ENCODE assay signal across 14 cellular contexts in the genomic region with DNA sequence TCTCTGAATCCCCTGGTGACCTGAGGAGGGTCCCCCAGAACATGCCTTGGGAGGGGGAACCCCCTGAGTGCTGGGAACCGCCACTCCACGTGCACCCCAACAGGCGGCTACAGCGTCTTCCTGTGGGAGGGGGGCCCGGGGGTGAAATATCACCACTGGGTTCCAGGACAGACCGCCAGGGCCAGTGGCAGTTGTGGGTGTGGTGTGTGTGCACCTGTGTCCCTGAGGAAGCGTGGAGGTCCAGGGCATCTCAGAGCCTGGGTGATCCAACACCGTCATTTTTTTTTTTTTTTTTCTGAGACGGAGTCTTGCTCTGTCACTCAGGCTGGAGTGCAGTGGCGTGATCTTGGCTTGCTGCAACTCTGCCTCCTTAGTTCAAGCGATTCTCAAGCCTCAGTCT. TPM values are rescaled to one million over a fixed set of nuclear protein-coding genes. Genes with fewer than 3 reads are reported as not detected.
DNase-seq lines count a peak whose midpoint lies in the region; ATAC-seq, FAIRE-seq and TF ChIP-seq lines count a peak whose summit lies in the region.
"Had no signal": no experiment of that assay in that cellular context is flagged by ENCODE, and none has a peak within 500 bp of the region (broad histone marks: within the 10 kb centered on the region; RNA-seq: fewer than 3 reads in every experiment).

No MANE protein-coding gene starts in this region.

- TF ChIP-seq EP300 in A549 (IDR thresholded peaks at IDR 0.05) = no peak

- DNase-seq in A549 (ENCODE audit: low read depth in 1 of 2, low spot score in 1 of 2) = no peak
- DNase-seq in activated T-helper 2 cell treated with anti-CD3 and anti-CD28 coated beads, Interferon-gamma antibody, Interleukin-2, Interleukin-4, amounts not matched to agents 10 μg/mL and 5 μg/mL and 100 μg/mL, durations not matched to agents 14 hours and 24 hours and 36 hours (ENCODE audit: low spot score) = no peak
- DNase-seq in natural killer cell treated with Interleukin-12 subunit alpha and Interleukin-12 subunit beta and Interleukin-15 and Interleukin-18, amount 100 ng/mL, for 72 hours (ENCODE audit: low spot score) = peak; percentile 70
- DNase-seq in nucleus accumbens (lab: John Stamatoyannopoulos, UW) = no peak
- DNase-seq: AML-193; amygdala; NCI-H2029; stimulated activated CD4-positive, alpha-beta T cell treated with anti-CD3 and anti-CD28 coated beads, Interleukin-1b, Interleukin-23, amount 100 ng/mL, for 48 hours had no signal

- WGBS in A549 (ENCODE audit: missing lambda C conversion rate) = 90% methylated on average over 11 of the region's 11 CpGs

- no peak for TF ChIP-seq POLR2A in A549 (IDR thresholded peaks at IDR 0.05; ENCODE audit: low read length)

- H3K27ac Mint-ChIP-seq in activated T-helper 2 cell treated with anti-CD3 and anti-CD28 coated beads, Interferon-gamma antibody, Interleukin-2, Interleukin-4, amounts not matched to agents 10 μg/mL and 5 μg/mL and 100 μg/mL, durations not matched to agents 14 hours and 24 hours and 36 hours = peak overlapping the region; percentile 98
- H3K27ac Mint-ChIP-seq in natural killer cell treated with Interleukin-12 subunit alpha and Interleukin-12 subunit beta and Interleukin-15 and Interleukin-18, amount 100 ng/mL, for 72 hours = peak overlapping the region; percentile 97

- intact Hi-C loops in activated T-helper 2 cell treated with anti-CD3 and anti-CD28 coated beads, Interferon-gamma antibody, Interleukin-2, Interleukin-4, amounts not matched to agents 10 μg/mL and 5 μg/mL and 100 μg/mL, durations not matched to agents 14 hours and 24 hours and 36 hours (cut with micrococcal nuclease) = loop anchor here (2.0 kb wide), 2 partner anchors 33 to 249 kb away; a partner anchor contains a TSS

- H3K4me1 Mint-ChIP-seq in activated T-helper 2 cell treated with anti-CD3 and anti-CD28 coated beads, Interferon-gamma antibody, Interleukin-2, Interleukin-4, amounts not matched to agents 10 μg/mL and 5 μg/mL and 100 μg/mL, durations not matched to agents 14 hours and 24 hours and 36 hours (ENCODE audit: low read depth) = peaks cover 20% of the 10 kb centered on the region
- H3K4me1 Mint-ChIP-seq in natural killer cell treated with Interleukin-12 subunit alpha and Interleukin-12 subunit beta and Interleukin-15 and Interleukin-18, amount 100 ng/mL, for 72 hours (ENCODE audit: low read depth in 2 of 2) = peaks cover 18 to 30% of the 10 kb centered on the region in 2 donors

- H3K4me1 ChIP-seq in A549 = peaks cover 32% of the 10 kb centered on the region

- no peak for FAIRE-seq in A549 (lab: Jason Lieb, UNC)

- peak overlapping the region; percentile 97 for H3K4me3 Mint-ChIP-seq in activated T-helper 2 cell treated with anti-CD3 and anti-CD28 coated beads, Interferon-gamma antibody, Interleukin-2, Interleukin-4, amounts not matched to agents 10 μg/mL and 5 μg/mL and 100 μg/mL, durations not matched to agents 14 hours and 24 hours and 36 hours (ENCODE audit: low read depth)
- peak overlapping the region; percentile 100 for H3K4me3 Mint-ChIP-seq in natural killer cell treated with Interleukin-12 subunit alpha and Interleukin-12 subunit beta and Interleukin-15 and Interleukin-18, amount 100 ng/mL, for 72 hours

- TF ChIP-seq RAD21 in A549 (conservative IDR thresholded peaks at IDR 0.05 in 1 of 2, IDR thresholded peaks at IDR 0.05 in 1 of 2) = no peak

- H3K9me3 ChIP-seq in A549 = no peaks in the 10 kb centered on the region
- H3K9me3 ChIP-seq: suprapubic skin had no signal

- no peak overlapping the region for H3K4me2 ChIP-seq in A549

- CTCF ChIA-PET in A549 (lab: Yijun Ruan, JAX) = interaction anchor here (0.7 to 1.1 kb wide), 2 partner anchors 21 to 313 kb away, joined by 3 to 4 read pairs; a partner anchor contains a TSS

- H3K27me3 Mint-ChIP-seq in activated T-helper 2 cell treated with anti-CD3 and anti-CD28 coated beads, Interferon-gamma antibody, Interleukin-2, Interleukin-4, amounts not matched to agents 10 μg/mL and 5 μg/mL and 100 μg/mL, durations not matched to agents 14 hours and 24 hours and 36 hours (ENCODE audit: low read depth) = no peaks in the 10 kb centered on the region
- no peaks in the 10 kb centered on the region for H3K27me3 Mint-ChIP-seq in natural killer cell treated with Interleukin-12 subunit alpha and Interleukin-12 subunit beta and Interleukin-15 and Interleukin-18, amount 100 ng/mL, for 72 hours

- no peaks in the 10 kb centered on the region for H3K9me3 Mint-ChIP-seq in activated T-helper 2 cell treated with anti-CD3 and anti-CD28 coated beads, Interferon-gamma antibody, Interleukin-2, Interleukin-4, amounts not matched to agents 10 μg/mL and 5 μg/mL and 100 μg/mL, durations not matched to agents 14 hours and 24 hours and 36 hours
- H3K9me3 Mint-ChIP-seq in natural killer cell treated with Interleukin-12 subunit alpha and Interleukin-12 subunit beta and Interleukin-15 and Interleukin-18, amount 100 ng/mL, for 72 hours = no peaks in the 10 kb centered on the region

- peaks cover 50% of the 10 kb centered on the region for H3K36me3 Mint-ChIP-seq in activated T-helper 2 cell treated with anti-CD3 and anti-CD28 coated beads, Interferon-gamma antibody, Interleukin-2, Interleukin-4, amounts not matched to agents 10 μg/mL and 5 μg/mL and 100 μg/mL, durations not matched to agents 14 hours and 24 hours and 36 hours (ENCODE audit: low read depth)
- peaks cover 8% of the 10 kb centered on the region for H3K36me3 Mint-ChIP-seq in natural killer cell treated with Interleukin-12 subunit alpha and Interleukin-12 subunit beta and Interleukin-15 and Interleukin-18, amount 100 ng/mL, for 72 hours

- H3K4me3 ChIP-seq in A549 (no peak overlapping the region), GM12875 (ENCODE audit: low read depth, low read length) (peak overlapping the region; percentile 39)

- ATAC-seq in A549 = no peak
- ATAC-seq in natural killer cell treated with Interleukin-12 subunit alpha and Interleukin-12 subunit beta and Interleukin-15 and Interleukin-18, amount 100 ng/mL, for 72 hours = no peak
- no peak for ATAC-seq in HG02981 (IDR thresholded peaks at IDR 0.05; ENCODE audit: unreplicated experiment)
- ATAC-seq in HG03378 (IDR thresholded peaks at IDR 0.05; ENCODE audit: unreplicated experiment) = no peak
- no peak for ATAC-seq in HG03135 (IDR thresholded peaks at IDR 0.05; ENCODE audit: unreplicated experiment)

- peak overlapping the region; percentile 86 to 94; a peak in 4 of 6 replicates for H3K27ac ChIP-seq in A549
- H3K27ac ChIP-seq: epithelial cell of prostate, suprapubic skin had no signal

- TF ChIP-seq CTCF in A549 (IDR thresholded peaks at IDR 0.05) (no peak), GM12875 (IDR thresholded peaks at IDR 0.05; ENCODE audit: borderline replicate concordance, insufficient read depth, low read depth, low read length) (no peak)

- POLR2A ChIA-PET in A549 (lab: Yijun Ruan, JAX) = no interaction called here

TF ChIP-seq in A549, 52 proteins besides CTCF, POLR2A, EP300 and RAD21 (continues in another document):
- no peak for TF ChIP-seq RARB (CRISPR knock-in tag; IDR thresholded peaks at IDR 0.05)
- no peak for TF ChIP-seq ZNF302 (CRISPR knock-in tag; IDR thresholded peaks at IDR 0.05)
- TF ChIP-seq SREBF2 (IDR thresholded peaks at IDR 0.05) = no peak
- no peak for TF ChIP-seq EHF (CRISPR knock-in tag; IDR thresholded peaks at IDR 0.05)
- no peak for TF ChIP-seq POLR2AphosphoS2 (conservative IDR thresholded peaks at IDR 0.05; ENCODE audit: low read length)
- TF ChIP-seq MYC (IDR thresholded peaks at IDR 0.05; ENCODE audit: borderline replicate concordance, low read length) = no peak

RNA-seq across cellular contexts. Expression of a gene that starts 4.2 kb away (rescaled TPM):
- 16.9 and 19.8 TPM in 2 replicates for polyA plus RNA-seq in A549 (2011; rRNA removed)
- polyA plus RNA-seq in A549 (2012; cell fraction: cytosol; rRNA removed) = 17.8 and 21.7 TPM in 2 replicates
- 86.3 and 101 TPM in 2 replicates for polyA plus RNA-seq in A549 (2012; cell fraction: nucleus; rRNA removed)
- polyA plus RNA-seq in A549 (2017; fragmentation: RNase III; extraction: RNeasy Plus Mini Kit Qiagen cat#74134 plus additional on column Dnase treatment) = 32.8 to 34.1 TPM (median 33.1 TPM) in 3 replicates
- 20.7 and 24.9 TPM in 2 replicates for polyA minus RNA-seq in A549 (2011; rRNA and poly(A)+ RNA removed)
- total RNA-seq in activated T-helper 2 cell treated with anti-CD3 and anti-CD28 coated beads, Interferon-gamma antibody, Interleukin-2, Interleukin-4, amounts not matched to agents 10 μg/mL and 5 μg/mL and 100 μg/mL, durations not matched to agents 14 hours and 24 hours and 36 hours = 177 and 183 TPM in 2 replicates
- total RNA-seq in natural killer cell treated with Interleukin-12 subunit alpha and Interleukin-12 subunit beta and Interleukin-15 and Interleukin-18, amount 100 ng/mL, for 72 hours = 100 to 1,000 TPM; 348 to 798 TPM

RNA-seq across cellular contexts. Expression of a gene that starts 33.6 kb away (rescaled TPM):
- polyA plus RNA-seq in A549 (2011; rRNA removed) = 57.9 and 59.0 TPM in 2 replicates
- 172 and 176 TPM in 2 replicates for polyA plus RNA-seq in A549 (2012; cell fraction: cytosol; rRNA removed)
- polyA plus RNA-seq in A549 (2012; cell fraction: nucleus; rRNA removed) = 636 and 678 TPM in 2 replicates
- polyA plus RNA-seq in A549 (2017; fragmentation: RNase III; extraction: RNeasy Plus Mini Kit Qiagen cat#74134 plus additional on column Dnase treatment) = 110 to 118 TPM (median 112 TPM) in 3 replicates
- polyA minus RNA-seq in A549 (2011; rRNA and poly(A)+ RNA removed) = 58.9 and 69.4 TPM in 2 replicates
- 268 TPM in 2 replicates for total RNA-seq in activated T-helper 2 cell treated with anti-CD3 and anti-CD28 coated beads, Interferon-gamma antibody, Interleukin-2, Interleukin-4, amounts not matched to agents 10 μg/mL and 5 μg/mL and 100 μg/mL, durations not matched to agents 14 hours and 24 hours and 36 hours
- total RNA-seq in natural killer cell treated with Interleukin-12 subunit alpha and Interleukin-12 subunit beta and Interleukin-15 and Interleukin-18, amount 100 ng/mL, for 72 hours = 100 to 1,000 TPM; 225 to 449 TPM

RNA-seq across cellular contexts. Expression of a gene that starts 47.6 kb away (rescaled TPM):
- polyA plus RNA-seq in A549 (2011; rRNA removed) (26.5 and 33.4 TPM in 2 replicates), A549 (2017; fragmentation: RNase III; extraction: RNeasy Plus Mini Kit Qiagen cat#74134 plus additional on column Dnase treatment) (37.3 to 45.8 TPM (median 41.7 TPM) in 3 replicates)
- 52.0 and 53.8 TPM in 2 replicates for polyA plus RNA-seq in A549 (2012; cell fraction: cytosol; rRNA removed)
- 57.1 and 61.2 TPM in 2 replicates for polyA plus RNA-seq in A549 (2012; cell fraction: nucleus; rRNA removed)
- 82.9 and 96.8 TPM in 2 replicates for polyA minus RNA-seq in A549 (2011; rRNA and poly(A)+ RNA removed)
- total RNA-seq in activated T-helper 2 cell treated with anti-CD3 and anti-CD28 coated beads, Interferon-gamma antibody, Interleukin-2, Interleukin-4, amounts not matched to agents 10 μg/mL and 5 μg/mL and 100 μg/mL, durations not matched to agents 14 hours and 24 hours and 36 hours = 171 and 172 TPM in 2 replicates
- total RNA-seq in natural killer cell treated with Interleukin-12 subunit alpha and Interleukin-12 subunit beta and Interleukin-15 and Interleukin-18, amount 100 ng/mL, for 72 hours = 100 to 1,000 TPM; 140 to 160 TPM
